9 cellular contexts compared by ENCODE assay signal in genomic region chr7:129949292-129950133, GRCh38. TPM values are rescaled to one million over a fixed set of nuclear protein-coding genes. Genes with fewer than 3 reads are reported as not detected.
DNase-seq lines count a peak whose midpoint lies in the region; ATAC-seq and TF ChIP-seq lines count a peak whose summit lies in the region.
"Had no signal": no experiment of that assay in that cellular context is flagged by ENCODE, and none has a peak within 500 bp of the region (broad histone marks: within the 10 kb centered on the region; RNA-seq: fewer than 3 reads in every experiment).

No MANE protein-coding gene starts in this region.

- CTCF ChIA-PET in HEK293 (lab: Yijun Ruan, JAX), result interaction anchor here (0.7 to 3.7 kb wide), 5 partner anchors 14 to 119 kb away, joined by 3 to 27 read pairs (median 3); no protein-coding TSS in a partner anchor

- peak overlapping the region; percentile 98 for H3K9ac ChIP-seq in smooth muscle cell (ENCODE audit: low read depth)

- H4K20me1 ChIP-seq in smooth muscle cell (ENCODE audit: low read depth), result peaks cover 72% of the 10 kb centered on the region

- no peak overlapping the region for H3K4me3 Mint-ChIP-seq in CD14-positive monocyte
- H3K4me3 Mint-ChIP-seq: mesothelial cell of epicardium had no signal

- peak overlapping the region; percentile 97 for H3K4me2 ChIP-seq in smooth muscle cell

- in situ Hi-C loops in astrocyte of the spinal cord (cut with HindIII; ENCODE audit: low sequenced_read_pairs), result no loop called here

- H3K4me3 ChIP-seq in HEK293 (ENCODE audit: low read depth, low read length) (peak overlapping the region; percentile 78), astrocyte of the spinal cord (ENCODE audit: low read depth, low read length) (peak overlapping the region; percentile 86), iPS-18c (ENCODE audit: insufficient read depth, low read depth, low read length) (peak overlapping the region; percentile 75), smooth muscle cell (peak overlapping the region; percentile 97)

- H2AFZ ChIP-seq in smooth muscle cell (ENCODE audit: low read depth), result no peak overlapping the region

- intact Hi-C loops in CD14-positive monocyte (cut with micrococcal nuclease), result loop anchor here in 1 of 2 donors (5.0 to 10.0 kb wide), 3 partner anchors 63 to 123 kb away; partner anchors contain the start of gene KLHDC10

- H3K27me3 Mint-ChIP-seq in CD14-positive monocyte (ENCODE audit: low read depth in 3 of 3), result peaks cover 0 to 1% (median 0%) of the 10 kb centered on the region in 3 donors

- ATAC-seq in activated CD4-positive, CD25-positive, alpha-beta regulatory T cell treated with anti-CD3 and anti-CD28 coated beads, Interleukin-2, amount 50 U/mL, for 24 hours, result peak; percentile 49 to 59

- H3K4me1 Mint-ChIP-seq in CD14-positive monocyte, result peaks cover 10% of the 10 kb centered on the region

- H3K27ac ChIP-seq in HEK293 (ENCODE audit: extremely low read depth, low read depth, low read length) (peak overlapping the region; percentile 78), smooth muscle cell (ENCODE audit: low read depth) (peak overlapping the region; percentile 94)

- H3K36me3 Mint-ChIP-seq in CD14-positive monocyte, result peaks cover 3 to 10% of the 10 kb centered on the region in 2 donors

- H3K79me2 ChIP-seq in smooth muscle cell (ENCODE audit: low read depth), result peaks cover 73% of the 10 kb centered on the region

- no peak overlapping the region for H3K27ac Mint-ChIP-seq in CD14-positive monocyte
- H3K27ac Mint-ChIP-seq: mesothelial cell of epicardium had no signal

- peaks cover 16% of the 10 kb centered on the region for H3F3A ChIP-seq in smooth muscle cell (ENCODE audit: low read depth)

- POLR2A ChIA-PET in HEK293 (lab: Yijun Ruan, JAX), result interaction anchor here (0.6 to 1.9 kb wide), 11 partner anchors 9 to 1589 kb away, joined by 3 to 12 read pairs (median 3); no protein-coding TSS in a partner anchor

- H3K4me1 ChIP-seq in HEK293 (ENCODE audit: control insufficient read depth, insufficient read depth, low read length), result peaks cover 3% of the 10 kb centered on the region; the same call in 1 of the 2 replicates
- peaks cover 13% of the 10 kb centered on the region for H3K4me1 ChIP-seq in smooth muscle cell (ENCODE audit: low read depth)

- no peaks in the 10 kb centered on the region for H3K9me3 ChIP-seq in HEK293 (ENCODE audit: control insufficient read depth, insufficient read depth, low read depth, low read length)
- H3K9me3 ChIP-seq in iPS-18c (ENCODE audit: control insufficient read depth, insufficient read depth, low read length), result no peaks in the 10 kb centered on the region
- no peaks in the 10 kb centered on the region for H3K9me3 ChIP-seq in smooth muscle cell (replicated peaks; ENCODE audit: low read depth)

- H3K36me3 ChIP-seq in HEK293 (ENCODE audit: control insufficient read depth in 2 of 2, insufficient read depth in 1 of 2, low read length in 2 of 2) (no peaks in the 10 kb centered on the region), smooth muscle cell (ENCODE audit: low read depth) (no peaks in the 10 kb centered on the region)

- 3% methylated on average over 10 of the region's 10 CpGs for WGBS in smooth muscle cell (ENCODE audit: low lambda C conversion rate)

- H3K27me3 ChIP-seq in smooth muscle cell (ENCODE audit: low read depth), result no peaks in the 10 kb centered on the region

- peaks cover 0 to 2% (median 0%) of the 10 kb centered on the region in 7 donors for H3K9me3 Mint-ChIP-seq in CD14-positive monocyte

- TF ChIP-seq CTCF in HEK293 (tag by site-specific recombination; IDR thresholded peaks at IDR 0.05) (no peak), astrocyte of the spinal cord (IDR thresholded peaks at IDR 0.05; ENCODE audit: low read depth, low read length) (no peak), smooth muscle cell (IDR thresholded peaks at IDR 0.05; ENCODE audit: borderline replicate concordance, insufficient read depth, poor library complexity, severe bottlenecking) (no peak), CD14-positive monocyte (IDR thresholded peaks at IDR 0.05) (no peak)

- DNase-seq in activated CD4-positive, CD25-positive, alpha-beta regulatory T cell treated with anti-CD3 and anti-CD28 coated beads, Interleukin-2, amount 50 U/mL, for 72 hours, result no peak
- peak; percentile 48 for DNase-seq in NCI-H2227 (lab: John Stamatoyannopoulos, UW; ENCODE audit: unreplicated experiment)
- peak; percentile 80 for DNase-seq in astrocyte of the spinal cord (ENCODE audit: low read depth, low spot score)
- no peak for DNase-seq in smooth muscle cell (lab: John Stamatoyannopoulos, UW; ENCODE audit: unreplicated experiment)
- DNase-seq in CD14-positive monocyte (ENCODE audit: low spot score), result no peak

TF ChIP-seq in HEK293, 187 proteins besides CTCF, POLR2A, EP300 and RAD21 (continues in another document):
- TF ChIP-seq ZBTB49 (tag by site-specific recombination; IDR thresholded peaks at IDR 0.05; ENCODE audit: low read depth) (peak; percentile 62; the same call in 1 of the 2 replicates), ZNF658 (tag by site-specific recombination; IDR thresholded peaks at IDR 0.05) (no peak), ZNF561 (tag by site-specific recombination; IDR thresholded peaks at IDR 0.05; ENCODE audit: borderline replicate concordance) (peak; percentile 13; the same call in 1 of the 2 replicates), ZNF398 (tag by site-specific recombination; IDR thresholded peaks at IDR 0.05) (peak; percentile 48; the same call in 1 of the 2 replicates), ZNF24 (tag by site-specific recombination; IDR thresholded peaks at IDR 0.05) (peak; percentile 77; the same call in 1 of the 2 replicates), ZIC2 (tag by site-specific recombination; IDR thresholded peaks at IDR 0.05) (no peak), KLF17 (tag by site-specific recombination; IDR thresholded peaks at IDR 0.05) (peak; percentile 36), ZSCAN16 (tag by site-specific recombination; IDR thresholded peaks at IDR 0.05) (peak; percentile 84), GFI1B (tag by site-specific recombination; IDR thresholded peaks at IDR 0.05) (peak; percentile 78), ZNF639 (tag by site-specific recombination; IDR thresholded peaks at IDR 0.05) (peak; percentile 18; the same call in 1 of the 2 replicates), ZNF600 (tag by site-specific recombination; IDR thresholded peaks at IDR 0.05) (peak; percentile 99)

RNA-seq across cellular contexts. Expression of gene UBE2H, which starts 3.2 kb away (rescaled TPM):
- total RNA-seq in smooth muscle cell, result 74.5 and 94.5 TPM in 2 replicates
- polyA plus RNA-seq in smooth muscle cell, result 66.1 and 87.8 TPM in 2 replicates
- 10 to 100 TPM; 12.6 to 26.0 TPM for polyA plus RNA-seq in CD14-positive monocyte

Comparison
In these comparisons a context has a peak if more than half of its experiments do, and no peak if none do; other contexts are left out.
1. DNase-seq: peak in NCI-H2227 (single experiment) and astrocyte of the spinal cord (single experiment); none in activated CD4-positive, CD25-positive, alpha-beta regulatory T cell treated with anti-CD3 and anti-CD28 coated beads, Interleukin-2, amount 50 U/mL, for 72 hours (single experiment), smooth muscle cell (single experiment) and CD14-positive monocyte (single experiment).
2. Peak in every context shown above with its lines, with median percentiles within 50 percentile points of each other: H3K4me3 ChIP-seq.